ENCODE assay signal across 19 cellular contexts in genomic region chr22:32573991-32574390, GRCh38.
"Had no signal": no experiment of that assay in that cellular context is flagged by ENCODE, and none has a peak within 500 bp of the region (broad histone marks: within the 10 kb centered on the region; RNA-seq: fewer than 3 reads in every experiment).

No MANE protein-coding gene starts in this region.

- ATAC-seq: left cardiac atrium; left ventricle myocardium superior; naive thymus-derived CD4-positive, alpha-beta T cell; stimulated activated memory B cell treated with anti-CD40 and anti-IgM and Interleukin-4, amounts not matched to agents 10 μg/mL and 1 μg/mL and 100 μg/mL, for 72 hours had no signal

- H3K9me3 ChIP-seq: colonic mucosa, psoas muscle, tibial artery had no signal

- H3K4me3 Mint-ChIP-seq: endodermal cell; immature natural killer cell; naive thymus-derived CD4-positive, alpha-beta T cell; nephron progenitor cell; stimulated activated memory B cell treated with anti-CD40 and anti-IgM and Interleukin-4, amounts not matched to agents 10 μg/mL and 1 μg/mL and 100 μg/mL, for 72 hours; stimulated activated naive CD8-positive, alpha-beta T cell treated with anti-CD3 and anti-CD28 coated beads, Interleukin-15, Interleukin-2, amounts not matched to agents 100 ng/mL and 50 ng/mL, for 24 hours had no signal

- DNase-seq: caudate nucleus; colonic mucosa; effector CD4-positive, alpha-beta T cell; endodermal cell; foreskin melanocyte; immature natural killer cell; kidney; left cardiac atrium; left ventricle myocardium superior; naive thymus-derived CD4-positive, alpha-beta T cell; nephron progenitor cell; retina; stimulated activated CD4-positive, alpha-beta T cell treated with anti-CD3 and anti-CD28 coated beads, Interleukin-15, amount 100 ng/mL, for 24 hours; stimulated activated CD4-positive, alpha-beta T cell treated with anti-CD3 and anti-CD28 coated beads, Interleukin-1b, Interleukin-23, amount 100 ng/mL, for 48 hours; stimulated activated CD4-positive, alpha-beta T cell treated with anti-CD3 and anti-CD28 coated beads, Interleukin-4, amount 100 ng/mL, for 24 hours; tibial artery had no signal

- H3K27ac Mint-ChIP-seq: endodermal cell; immature natural killer cell; nephron progenitor cell; stimulated activated memory B cell treated with anti-CD40 and anti-IgM and Interleukin-4, amounts not matched to agents 10 μg/mL and 1 μg/mL and 100 μg/mL, for 72 hours; stimulated activated naive CD8-positive, alpha-beta T cell treated with anti-CD3 and anti-CD28 coated beads, Interleukin-15, Interleukin-2, amounts not matched to agents 100 ng/mL and 50 ng/mL, for 24 hours had no signal

- H3K27ac ChIP-seq: colonic mucosa, psoas muscle, tibial artery had no signal

- H3K4me1 Mint-ChIP-seq: immature natural killer cell; stimulated activated memory B cell treated with anti-CD40 and anti-IgM and Interleukin-4, amounts not matched to agents 10 μg/mL and 1 μg/mL and 100 μg/mL, for 72 hours had no signal

- H3K36me3 Mint-ChIP-seq: immature natural killer cell; naive thymus-derived CD4-positive, alpha-beta T cell; stimulated activated memory B cell treated with anti-CD40 and anti-IgM and Interleukin-4, amounts not matched to agents 10 μg/mL and 1 μg/mL and 100 μg/mL, for 72 hours had no signal

- H3K9me3 Mint-ChIP-seq: endodermal cell; nephron progenitor cell; stimulated activated naive CD8-positive, alpha-beta T cell treated with anti-CD3 and anti-CD28 coated beads, Interleukin-15, Interleukin-2, amounts not matched to agents 100 ng/mL and 50 ng/mL, for 24 hours had no signal

- H3K4me3 ChIP-seq: colonic mucosa, psoas muscle, tibial artery had no signal

- H3K4me1 ChIP-seq: colonic mucosa, psoas muscle, tibial artery had no signal

- H3K27me3 ChIP-seq: colonic mucosa, tibial artery had no signal

- H3K36me3 ChIP-seq: colonic mucosa, tibial artery had no signal
